13 cellular contexts compared by ENCODE assay signal in genomic region chr11:120545813-120546212, GRCh38. TPM values are rescaled to one million over a fixed set of nuclear protein-coding genes. Genes with fewer than 3 reads are reported as not detected.
"Had no signal": no experiment of that assay in that cellular context is flagged by ENCODE, and none has a peak within 500 bp of the region (broad histone marks: within the 10 kb centered on the region; RNA-seq: fewer than 3 reads in every experiment).

No MANE protein-coding gene starts in this region.

- DNase-seq: activated CD4-positive, alpha-beta T cell treated with anti-CD3 and anti-CD28 coated beads, Interleukin-2, amount 10 ng/mL, durations not matched to agents 7 days and 5 days; activated CD4-positive, CD25-positive, alpha-beta regulatory T cell; activated effector memory CD4-positive, alpha-beta T cell treated with Interleukin-2 at 50 U/mL for 16 hours; stimulated activated CD4-positive, alpha-beta T cell treated with anti-CD3 and anti-CD28 coated beads, Interleukin-4, amount 100 ng/mL, for 1 hour; stimulated activated CD8-positive, alpha-beta memory T cell treated with anti-CD3 and anti-CD28 coated beads, Interleukin-4, amount 100 ng/mL, for 48 hours had no signal

- H3K27ac Mint-ChIP-seq: activated CD4-positive, alpha-beta T cell treated with anti-CD3 and anti-CD28 coated beads, Interleukin-2, amount 10 ng/mL, durations not matched to agents 7 days and 5 days; activated naive CD4-positive, alpha-beta T cell treated with anti-CD3 and anti-CD28 coated beads, Interleukin-2, amount 50 U/mL, for 24 hours had no signal

- H3K4me1 Mint-ChIP-seq: activated naive CD4-positive, alpha-beta T cell treated with anti-CD3 and anti-CD28 coated beads, Interleukin-2, amount 50 U/mL, for 24 hours had no signal

- H3K27ac ChIP-seq: breast epithelium, pancreas, thyroid gland, uterus had no signal

- H3K36me3 ChIP-seq: breast epithelium, pancreas, thyroid gland, uterus had no signal

- H3K36me3 Mint-ChIP-seq: activated naive CD4-positive, alpha-beta T cell treated with anti-CD3 and anti-CD28 coated beads, Interleukin-2, amount 50 U/mL, for 24 hours had no signal

- H3K9me3 ChIP-seq: pancreas, thyroid gland, uterus had no signal

- H3K4me3 ChIP-seq: breast epithelium, pancreas, thyroid gland, uterus had no signal

- H3K9me3 Mint-ChIP-seq: activated CD4-positive, alpha-beta T cell treated with anti-CD3 and anti-CD28 coated beads, Interleukin-2, amount 10 ng/mL, durations not matched to agents 7 days and 5 days; activated naive CD4-positive, alpha-beta T cell treated with anti-CD3 and anti-CD28 coated beads, Interleukin-2, amount 50 U/mL, for 24 hours had no signal

- H3K27me3 Mint-ChIP-seq: activated naive CD4-positive, alpha-beta T cell treated with anti-CD3 and anti-CD28 coated beads, Interleukin-2, amount 50 U/mL, for 24 hours had no signal

- H3K4me3 Mint-ChIP-seq: activated CD4-positive, alpha-beta T cell treated with anti-CD3 and anti-CD28 coated beads, Interleukin-2, amount 10 ng/mL, durations not matched to agents 7 days and 5 days; activated naive CD4-positive, alpha-beta T cell treated with anti-CD3 and anti-CD28 coated beads, Interleukin-2, amount 50 U/mL, for 24 hours had no signal

- FAIRE-seq: endometrium, islet of Langerhans, pancreas had no signal

- H3K27me3 ChIP-seq: breast epithelium, pancreas, thyroid gland, uterus had no signal

RNA-seq across cellular contexts. Expression of gene GRIK4, which starts 34.3 kb away (rescaled TPM):
- total RNA-seq: activated CD4-positive, alpha-beta T cell treated with anti-CD3 and anti-CD28 coated beads, Interleukin-2, amount 10 ng/mL, durations not matched to agents 7 days and 5 days; dermis microvascular lymphatic vessel endothelial cell; pancreas had no signal
